In genomic region chr3:10627884-10628572, GRCh38 we compare ENCODE assay signal across 3 cellular contexts.
TF ChIP-seq lines count a peak whose summit lies in the region.

No MANE protein-coding gene starts in this region.

TF ChIP-seq in A549, 52 proteins besides CTCF, POLR2A, EP300 and RAD21 (continued from another document):
- no peak for TF ChIP-seq MAZ (IDR thresholded peaks at IDR 0.05; ENCODE audit: borderline replicate concordance, low read depth, low read length)
- TF ChIP-seq ATOH8 (CRISPR knock-in tag; IDR thresholded peaks at IDR 0.05; ENCODE audit: low read depth) = no peak

TF ChIP-seq in WTC11, 78 proteins besides CTCF, POLR2A, EP300 and RAD21 (continued from another document):
- 0 out of 2 replicates have a peak, but pooled peaks have one; percentile 41 for TF ChIP-seq ZNF532 (CRISPR knock-in tag; IDR thresholded peaks at IDR 0.05; ENCODE audit: borderline replicate concordance)
- no peak for TF ChIP-seq GABPB1 (CRISPR knock-in tag; IDR thresholded peaks at IDR 0.05)

TF ChIP-seq in HepG2, 621 proteins besides CTCF, POLR2A, EP300 and RAD21 (continued from another document):
- TF ChIP-seq ATF5 (CRISPR knock-in tag; IDR thresholded peaks at IDR 0.05; ENCODE audit: low read depth) (no peak), ZNF687 (CRISPR knock-in tag; IDR thresholded peaks at IDR 0.05) (no peak), SETDB1 (CRISPR knock-in tag; IDR thresholded peaks at IDR 0.05; ENCODE audit: borderline replicate concordance) (no peak), RXRA (CRISPR knock-in tag; IDR thresholded peaks at IDR 0.05) (no peak), HNRNPK (IDR thresholded peaks at IDR 0.05; ENCODE audit: low read depth, low read length, poor library complexity, severe bottlenecking) (no peak), SIN3A (IDR thresholded peaks at IDR 0.05; ENCODE audit: borderline replicate concordance, low read depth, low read length) (no peak), IRF2 (CRISPR knock-in tag; IDR thresholded peaks at IDR 0.05) (no peak), TARDBP (CRISPR knock-in tag; IDR thresholded peaks at IDR 0.05) (no peak)
